In the genomic region with DNA sequence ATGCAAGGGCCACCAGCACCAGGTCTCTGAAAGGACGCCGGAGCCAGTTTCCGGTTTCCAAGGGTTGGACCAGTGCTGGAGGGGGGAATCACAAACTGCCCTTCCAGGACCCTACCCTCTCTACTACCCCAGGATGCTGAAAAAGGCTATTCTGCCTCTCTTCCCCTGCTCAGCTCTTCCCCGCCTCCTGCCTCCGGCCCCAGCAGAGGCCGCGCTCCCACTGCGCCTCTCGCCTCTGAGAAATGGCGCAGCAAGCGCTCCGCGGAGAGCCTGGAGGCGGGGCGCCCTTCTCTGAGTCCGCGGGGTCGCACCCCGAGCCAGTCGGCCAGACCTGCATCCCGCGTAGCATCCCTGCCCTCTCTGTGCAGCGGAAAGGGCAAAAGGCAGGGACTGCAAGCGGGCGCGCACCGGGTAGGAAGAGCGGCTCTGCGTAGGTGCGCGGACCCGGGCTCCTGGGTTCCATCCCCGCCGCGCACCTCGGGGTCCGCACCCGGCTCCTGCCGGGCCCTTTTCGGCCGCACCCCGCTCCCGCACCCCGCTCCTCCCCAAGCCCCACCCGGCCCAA, we compare ENCODE assay signal across 8 cellular contexts. TPM values are rescaled to one million over a fixed set of nuclear protein-coding genes. Genes with fewer than 3 reads are reported as not detected.
DNase-seq lines count a peak whose midpoint lies in the region; ATAC-seq, FAIRE-seq and TF ChIP-seq lines count a peak whose summit lies in the region.

No MANE protein-coding gene starts in this region.

- H3K4me1 Mint-ChIP-seq in Calu3 (ENCODE audit: low read depth, unreplicated experiment) = no peaks in the 10 kb centered on the region

- H3K4me3 Mint-ChIP-seq in Calu3 (ENCODE audit: low read depth, unreplicated experiment) = peak overlapping the region; percentile 52

- no peaks in the 10 kb centered on the region for H3K9me3 Mint-ChIP-seq in Calu3 (ENCODE audit: low read depth, unreplicated experiment)

- H3K4me3 ChIP-seq in epithelial cell of esophagus (ENCODE audit: low read length) (no peak overlapping the region), neutrophil (ENCODE audit: low read depth in 1 of 2, low read length in 1 of 2) (peak overlapping the region; percentile 40 to 41)

- no peak overlapping the region for H3K27ac Mint-ChIP-seq in Calu3 (ENCODE audit: unreplicated experiment)

- peaks cover 70% of the 10 kb centered on the region for H3K27me3 ChIP-seq in neutrophil

- no peak for TF ChIP-seq CTCF in Calu3 (IDR thresholded peaks at IDR 0.05; ENCODE audit: unreplicated experiment)
- no peak for TF ChIP-seq CTCF in epithelial cell of esophagus (IDR thresholded peaks at IDR 0.05; ENCODE audit: insufficient read depth, low read depth, low read length, missing control alignments)
- no peak for TF ChIP-seq CTCF in neutrophil (IDR thresholded peaks at IDR 0.05)

- no peak for DNase-seq in Calu3
- DNase-seq in NCI-H146 (lab: John Stamatoyannopoulos, UW) = peak; percentile 62
- DNase-seq in epithelial cell of esophagus (ENCODE audit: low read depth) = peak; percentile 16
- DNase-seq in HTR-8/SVneo (ENCODE audit: insufficient read length, low spot score) = no peak
- no peak for DNase-seq in NCI-H2029 treated with DMSO at 0.1 percent for 48 hours (lab: John Stamatoyannopoulos, UW)

- intact Hi-C loops in Calu3 (cut with micrococcal nuclease; ENCODE audit: unreplicated experiment) = loop anchor here (5.0 kb wide), 2 partner anchors 49 to 204 kb away; no protein-coding TSS in a partner anchor

- H3K27ac ChIP-seq in neutrophil = no peak overlapping the region

- ATAC-seq in HG02678 (IDR thresholded peaks at IDR 0.05; ENCODE audit: unreplicated experiment) = no peak
- ATAC-seq in HG03139 (IDR thresholded peaks at IDR 0.05; ENCODE audit: unreplicated experiment) = no peak

- H3K27me3 Mint-ChIP-seq in Calu3 (ENCODE audit: unreplicated experiment) = peaks cover 91% of the 10 kb centered on the region

- no peaks in the 10 kb centered on the region for H3K9me3 ChIP-seq in neutrophil

- peaks cover 5% of the 10 kb centered on the region for H3K36me3 Mint-ChIP-seq in Calu3 (ENCODE audit: insufficient read depth, unreplicated experiment)

- H3K4me1 ChIP-seq in neutrophil (ENCODE audit: control insufficient read depth in 1 of 2, insufficient read depth in 1 of 2, low read depth in 1 of 2, low read length in 1 of 2) = peaks cover 12 to 18% of the 10 kb centered on the region in 2 experiments

- CTCF ChIA-PET in Calu3 (lab: Charles Lee) = interaction anchor here (0.7 kb wide), 1 partner anchor 96 kb away, joined by 4 read pairs; no protein-coding TSS in a partner anchor

- FAIRE-seq in HTR-8/SVneo (lab: Jason Lieb, UNC) = no peak

- no peaks in the 10 kb centered on the region for H3K36me3 ChIP-seq in neutrophil

- BruUV-seq in Calu3 (replicated peaks; lab: Mats Ljungman, UMichigan) = no TSS peak

RNA-seq across cellular contexts. Expression of gene RET, which starts 0.5 kb away (rescaled TPM):
- total RNA-seq in Calu3 (2022) = 0.07 TPM in 1 of 2 replicates, not detected in the other

Comparison
In these comparisons a context has a peak if more than half of its experiments do, and no peak if none do; other contexts are left out.
1. DNase-seq: peak in NCI-H146 (single experiment) and epithelial cell of esophagus (single experiment); none in Calu3 (single experiment), HTR-8/SVneo (single experiment) and NCI-H2029 treated with DMSO at 0.1 percent for 48 hours (single experiment).